ENCODE assay signal across 17 cellular contexts in the genomic region with DNA sequence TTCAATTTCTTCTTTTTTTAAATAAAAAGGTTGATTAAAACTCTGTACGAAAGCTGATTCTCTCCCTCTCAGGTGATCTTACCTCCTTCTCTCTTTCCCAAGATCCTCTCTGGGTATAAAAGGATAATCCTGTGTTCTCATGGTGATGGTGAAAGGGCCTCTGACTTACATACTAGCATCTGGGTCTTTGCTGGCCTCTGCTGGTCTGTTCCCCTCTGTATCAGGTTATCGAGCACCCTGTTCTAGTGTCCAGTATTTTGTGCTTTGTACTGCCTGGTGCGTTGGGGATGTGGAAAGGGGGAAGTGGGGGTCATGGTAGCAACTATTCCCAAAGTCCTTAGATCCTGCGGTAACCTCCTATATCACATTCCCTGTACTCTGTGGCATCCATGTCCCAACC.
DNase-seq lines count a peak whose midpoint lies in the region; ATAC-seq, FAIRE-seq and TF ChIP-seq lines count a peak whose summit lies in the region.
"Had no signal": no experiment of that assay in that cellular context is flagged by ENCODE, and none has a peak within 500 bp of the region (broad histone marks: within the 10 kb centered on the region; RNA-seq: fewer than 3 reads in every experiment).

No MANE protein-coding gene starts in this region.

- CTCF ChIA-PET in HepG2 (lab: Yijun Ruan, JAX; ENCODE audit: low intra/inter-chr PET ratio, low total read pairs), result no interaction called here

- no peak overlapping the region for H3K4me3 ChIP-seq in HepG2 (replicated peaks in 1 of 3; ENCODE audit: insufficient read depth in 1 of 3, low read depth in 2 of 3, low read length in 3 of 3)
- H3K4me3 ChIP-seq in right lobe of liver, result no peak overlapping the region
- no peak overlapping the region for H3K4me3 ChIP-seq in WERI-Rb-1 (ENCODE audit: low read depth, low read length)
- H3K4me3 ChIP-seq in gastroesophageal sphincter, result no peak overlapping the region
- H3K4me3 ChIP-seq: Peyer's patch, uterus had no signal

- H3K27ac ChIP-seq in HepG2 (ENCODE audit: extremely low read length, insufficient read depth, low read length), result no peak overlapping the region
- H3K27ac ChIP-seq in right lobe of liver, result no peak overlapping the region
- H3K27ac ChIP-seq in WERI-Rb-1, result no peak overlapping the region
- no peak overlapping the region for H3K27ac ChIP-seq in gastroesophageal sphincter
- H3K27ac ChIP-seq: Peyer's patch, uterus had no signal

- 0 out of 2 replicates have a peak, but pooled peaks have one; percentile 9 for TF ChIP-seq RAD21 in HepG2 (CRISPR knock-in tag; IDR thresholded peaks at IDR 0.05)

- peak; percentile 88 for ATAC-seq in HepG2
- no peak for ATAC-seq in right lobe of liver
- ATAC-seq in gastroesophageal sphincter, result no peak
- ATAC-seq: activated naive CD4-positive, alpha-beta T cell treated with anti-CD3 and anti-CD28 coated beads, Interleukin-2, amount 50 U/mL, for 72 hours had no signal

- 55% methylated on average over 4 of the region's 4 CpGs for WGBS in HepG2 (ENCODE audit: low lambda C conversion rate)
- WGBS in right lobe of liver (ENCODE audit: insufficient coverage, low coverage, low lambda C conversion rate, missing lambda C conversion rate), result 59% methylated on average over 2 of the region's 4 CpGs
- WGBS in gastroesophageal sphincter (ENCODE audit: low coverage in 1 of 2), 2 donors, result 87 to 100% methylated on average over 3 of the region's 4 CpGs

- no peak overlapping the region for H3K4me2 ChIP-seq in HepG2 (ENCODE audit: low read depth, low read length)

- POLR2A ChIA-PET in HepG2 (lab: Yijun Ruan, JAX), result no interaction called here

- H3K9ac ChIP-seq in HepG2 (ENCODE audit: insufficient read depth, low read depth, low read length), result no peak overlapping the region

- H3K27me3 ChIP-seq in HepG2 (ENCODE audit: control insufficient read depth in 1 of 2, insufficient read depth in 2 of 2, low read length in 2 of 2) (no peaks in the 10 kb centered on the region; a peak in 2 of 5 replicates), right lobe of liver (no peaks in the 10 kb centered on the region), WERI-Rb-1 (ENCODE audit: insufficient read depth, low read depth, severe bottlenecking) (no peaks in the 10 kb centered on the region), gastroesophageal sphincter (no peaks in the 10 kb centered on the region)
- H3K27me3 ChIP-seq: Peyer's patch, uterus had no signal

- no peaks in the 10 kb centered on the region for H4K20me1 ChIP-seq in HepG2 (ENCODE audit: insufficient read depth, low read length)

- in situ Hi-C loops in HepG2 (cut with HindIII; ENCODE audit: extremely low pct_ligation_motif_present, low pct_unique_long_range_greater_than_20kb), result no loop called here

- H3K4me1 ChIP-seq in HepG2 (ENCODE audit: insufficient read depth, low read length), result peaks cover 29% of the 10 kb centered on the region
- no peaks in the 10 kb centered on the region for H3K4me1 ChIP-seq in right lobe of liver
- no peaks in the 10 kb centered on the region for H3K4me1 ChIP-seq in gastroesophageal sphincter
- H3K4me1 ChIP-seq: Peyer's patch, uterus had no signal

- intact Hi-C loops in HepG2 (cut with micrococcal nuclease; ENCODE audit: unreplicated experiment), result no loop called here
- intact Hi-C loops in right lobe of liver (cut with DNase I), result no loop called here

- DNase-seq in HepG2 (ENCODE audit: low spot score) (peak; percentile 35), right lobe of liver (no peak), WERI-Rb-1 (peak; percentile 11), fibroblast of peridontal ligament (ENCODE audit: extremely low read depth) (peak; percentile 10), GM12892 (ENCODE audit: insufficient read length) (no peak), NCI-H2081 treated with DMSO at 0.1 percent for 48 hours (lab: John Stamatoyannopoulos, UW) (no peak), NCI-H187 treated with DMSO at 0.1 percent for 48 hours (lab: John Stamatoyannopoulos, UW) (no peak)
- DNase-seq: activated CD4-positive, alpha-beta memory T cell treated with anti-CD3 and anti-CD28 coated beads, Interleukin-2, amount 10 ng/mL, durations not matched to agents 7 days and 5 days; activated T-cell treated with anti-CD3 and anti-CD28 coated beads, Interleukin-2, amount 50 U/mL, for 48 hours; effector CD4-positive, alpha-beta T cell; hippocampal formation; NCI-H2081; Peyer's patch; retina had no signal

- H3K36me3 ChIP-seq in HepG2 (replicated peaks in 1 of 2; ENCODE audit: control insufficient read depth in 1 of 2, insufficient read depth in 2 of 2, low read length in 2 of 2) (no peaks in the 10 kb centered on the region), right lobe of liver (no peaks in the 10 kb centered on the region), WERI-Rb-1 (no peaks in the 10 kb centered on the region), gastroesophageal sphincter (no peaks in the 10 kb centered on the region)
- H3K36me3 ChIP-seq: Peyer's patch, uterus had no signal

- TF ChIP-seq CTCF in HepG2 (CRISPR knock-in tag; IDR thresholded peaks at IDR 0.05) (peak; percentile 53), right lobe of liver (IDR thresholded peaks at IDR 0.05) (no peak), WERI-Rb-1 (IDR thresholded peaks at IDR 0.05; ENCODE audit: low read depth, low read length) (peak; percentile 23; the same call in 1 of the 2 replicates), gastroesophageal sphincter (IDR thresholded peaks at IDR 0.05) (no peak)

- H3K9me3 ChIP-seq in HepG2 (ENCODE audit: low read length) (no peaks in the 10 kb centered on the region), right lobe of liver (no peaks in the 10 kb centered on the region), WERI-Rb-1 (ENCODE audit: severe bottlenecking) (no peaks in the 10 kb centered on the region), gastroesophageal sphincter (no peaks in the 10 kb centered on the region)
- H3K9me3 ChIP-seq: Peyer's patch, uterus had no signal

- no TSS peak for BruUV-seq in HepG2 (replicated peaks; lab: Mats Ljungman, UMichigan)

- FAIRE-seq in HepG2 (lab: Jason Lieb, UNC) (no peak), GM12892 (lab: Jason Lieb, UNC) (no peak)

- no peaks in the 10 kb centered on the region for H3K79me2 ChIP-seq in HepG2 (ENCODE audit: insufficient read depth, low read length)

- no peak overlapping the region for H2AFZ ChIP-seq in HepG2 (ENCODE audit: low read length)

- TF ChIP-seq EP300 in HepG2 (IDR thresholded peaks at IDR 0.05; ENCODE audit: low read depth in 2 of 2, low read length in 2 of 2) (no peak), HepG2 (CRISPR knock-in tag; IDR thresholded peaks at IDR 0.05; ENCODE audit: borderline replicate concordance) (no peak), gastroesophageal sphincter (IDR thresholded peaks at IDR 0.05) (no peak)

- TF ChIP-seq POLR2A in HepG2 (IDR thresholded peaks at IDR 0.05; ENCODE audit: insufficient read depth in 1 of 2, low read depth in 2 of 2, low read length in 2 of 2) (no peak), right lobe of liver (IDR thresholded peaks at IDR 0.05) (no peak), GM12892 (IDR thresholded peaks at IDR 0.05; ENCODE audit: low read depth, low read length) (no peak), gastroesophageal sphincter (IDR thresholded peaks at IDR 0.05) (no peak)

TF ChIP-seq in HepG2, 621 proteins besides CTCF, POLR2A, EP300 and RAD21:
- no peak for TF ChIP-seq IKZF4 (CRISPR knock-in tag; IDR thresholded peaks at IDR 0.05; ENCODE audit: borderline replicate concordance, low read depth, not compliant biosample characterization)
- TF ChIP-seq ZSCAN31 (CRISPR knock-in tag; IDR thresholded peaks at IDR 0.05; ENCODE audit: low read depth), result no peak
- no peak for TF ChIP-seq TEAD2 (CRISPR knock-in tag; IDR thresholded peaks at IDR 0.05)
- no peak for TF ChIP-seq NR2F6 (IDR thresholded peaks at IDR 0.05)
- peak; percentile 30; the same call in 1 of the 2 replicates for TF ChIP-seq NR2F6 (CRISPR knock-in tag; IDR thresholded peaks at IDR 0.05)
- TF ChIP-seq NFKB2 (CRISPR knock-in tag; IDR thresholded peaks at IDR 0.05; ENCODE audit: borderline replicate concordance), result no peak
- no peak for TF ChIP-seq ZNF343 (CRISPR knock-in tag; IDR thresholded peaks at IDR 0.05)
- TF ChIP-seq STAG1 (CRISPR knock-in tag; IDR thresholded peaks at IDR 0.05), result peak; percentile 85
- TF ChIP-seq, protein P1, sequence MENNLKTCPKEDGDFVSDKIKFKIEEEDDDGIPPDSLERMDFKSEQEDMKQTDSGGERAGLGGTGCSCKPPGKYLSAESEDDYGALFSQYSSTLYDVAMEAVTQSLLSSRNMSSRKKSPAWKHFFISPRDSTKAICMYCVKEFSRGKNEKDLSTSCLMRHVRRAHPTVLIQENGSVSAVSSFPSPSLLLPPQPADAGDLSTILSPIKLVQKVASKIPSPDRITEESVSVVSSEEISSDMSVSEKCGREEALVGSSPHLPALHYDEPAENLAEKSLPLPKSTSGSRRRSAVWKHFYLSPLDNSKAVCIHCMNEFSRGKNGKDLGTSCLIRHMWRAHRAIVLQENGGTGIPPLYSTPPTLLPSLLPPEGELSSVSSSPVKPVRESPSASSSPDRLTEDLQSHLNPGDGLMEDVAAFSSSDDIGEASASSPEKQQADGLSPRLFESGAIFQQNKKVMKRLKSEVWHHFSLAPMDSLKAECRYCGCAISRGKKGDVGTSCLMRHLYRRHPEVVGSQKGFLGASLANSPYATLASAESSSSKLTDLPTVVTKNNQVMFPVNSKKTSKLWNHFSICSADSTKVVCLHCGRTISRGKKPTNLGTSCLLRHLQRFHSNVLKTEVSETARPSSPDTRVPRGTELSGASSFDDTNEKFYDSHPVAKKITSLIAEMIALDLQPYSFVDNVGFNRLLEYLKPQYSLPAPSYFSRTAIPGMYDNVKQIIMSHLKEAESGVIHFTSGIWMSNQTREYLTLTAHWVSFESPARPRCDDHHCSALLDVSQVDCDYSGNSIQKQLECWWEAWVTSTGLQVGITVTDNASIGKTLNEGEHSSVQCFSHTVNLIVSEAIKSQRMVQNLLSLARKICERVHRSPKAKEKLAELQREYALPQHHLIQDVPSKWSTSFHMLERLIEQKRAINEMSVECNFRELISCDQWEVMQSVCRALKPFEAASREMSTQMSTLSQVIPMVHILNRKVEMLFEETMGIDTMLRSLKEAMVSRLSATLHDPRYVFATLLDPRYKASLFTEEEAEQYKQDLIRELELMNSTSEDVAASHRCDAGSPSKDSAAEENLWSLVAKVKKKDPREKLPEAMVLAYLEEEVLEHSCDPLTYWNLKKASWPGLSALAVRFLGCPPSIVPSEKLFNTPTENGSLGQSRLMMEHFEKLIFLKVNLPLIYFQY (CRISPR knock-in tag; IDR thresholded peaks at IDR 0.05; ENCODE audit: borderline replicate concordance), result no peak
- TF ChIP-seq SMC3 (IDR thresholded peaks at IDR 0.05; ENCODE audit: low read length), result peak; percentile 28; the same call in 1 of the 2 replicates

Comparison
In these comparisons a context has a peak if more than half of its experiments do, and no peak if none do; other contexts are left out.
1. DNase-seq: peak in HepG2 (single experiment), WERI-Rb-1 (single experiment) and fibroblast of peridontal ligament (single experiment); none in right lobe of liver (0 of 3), GM12892 (single experiment), NCI-H2081 treated with DMSO at 0.1 percent for 48 hours (single experiment) and NCI-H187 treated with DMSO at 0.1 percent for 48 hours (single experiment).
2. CTCF ChIP-seq: peak in HepG2 (single experiment) and WERI-Rb-1 (single experiment); none in right lobe of liver (0 of 4) and gastroesophageal sphincter (0 of 4).